12 cellular contexts compared by ENCODE assay signal in the genomic region with DNA sequence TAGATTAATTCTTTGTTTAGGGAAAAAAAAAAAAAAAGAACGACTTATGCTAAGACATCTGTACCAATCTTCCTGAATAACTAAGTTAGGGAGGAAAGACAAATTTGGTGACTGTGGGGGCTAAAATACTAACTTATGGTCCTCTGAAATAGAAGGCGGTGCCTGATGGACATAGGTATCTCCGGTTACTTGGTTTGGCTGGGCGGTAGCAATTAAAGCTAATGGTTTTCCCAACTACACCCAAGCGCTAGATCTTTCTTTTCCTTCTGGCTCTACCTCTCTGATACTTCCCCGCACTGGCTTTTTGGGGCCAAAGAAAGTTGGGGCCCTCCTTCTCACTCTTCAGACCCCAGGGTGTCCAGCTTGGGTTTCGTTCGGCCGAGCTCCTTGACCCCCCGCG. TPM values are rescaled to one million over a fixed set of nuclear protein-coding genes. Genes with fewer than 3 reads are reported as not detected.
A peak's percentile ranks its signal among the peaks of the same experiment; 100 is the strongest.
DNase-seq lines count a peak whose midpoint lies in the region; ATAC-seq and TF ChIP-seq lines count a peak whose summit lies in the region.
"Had no signal": no experiment of that assay in that cellular context is flagged by ENCODE, and none has a peak within 500 bp of the region (broad histone marks: within the 10 kb centered on the region; RNA-seq: fewer than 3 reads in every experiment).

No MANE protein-coding gene starts in this region.

- H3K9me3 ChIP-seq in Panc1 (ENCODE audit: control insufficient read depth, insufficient read depth, low read depth, low read length) (no peaks in the 10 kb centered on the region), heart left ventricle (no peaks in the 10 kb centered on the region), neuronal stem cell (replicated peaks in 1 of 2; ENCODE audit: control insufficient read depth in 2 of 2, insufficient read depth in 1 of 2, low read depth in 1 of 2, low read length in 2 of 2) (no peaks in the 10 kb centered on the region)
- H3K9me3 ChIP-seq: thyroid gland had no signal

- H3K36me3 ChIP-seq in Panc1 (ENCODE audit: control insufficient read depth, insufficient read depth, low read length) (peaks cover 10% of the 10 kb centered on the region), heart left ventricle (peaks cover 0 to 8% (median 0%) of the 10 kb centered on the region in 9 donors), neuronal stem cell (replicated peaks in 1 of 2; ENCODE audit: control insufficient read depth in 2 of 2, insufficient read depth in 2 of 2, low read length in 2 of 2) (peaks cover 0 to 4% of the 10 kb centered on the region in 2 donors)
- H3K36me3 ChIP-seq: thyroid gland had no signal

- peak overlapping the region; percentile 99 for H2AFZ ChIP-seq in neuronal stem cell (ENCODE audit: low read length)

- H3K27me3 ChIP-seq in Panc1 (ENCODE audit: control insufficient read depth, insufficient read depth, low read length), result no peaks in the 10 kb centered on the region
- H3K27me3 ChIP-seq in heart left ventricle, result peaks cover 0 to 42% (median 0%) of the 10 kb centered on the region in 9 donors
- H3K27me3 ChIP-seq in neuronal stem cell (ENCODE audit: control insufficient read depth in 3 of 3, insufficient read depth in 3 of 3, low read depth in 1 of 3, low read length in 3 of 3), result peaks cover 0 to 45% (median 4%) of the 10 kb centered on the region in 3 experiments
- H3K27me3 ChIP-seq: thyroid gland had no signal

- no peak overlapping the region for H4K91ac ChIP-seq in neuronal stem cell (ENCODE audit: low read depth, low read length, poor library complexity)

- DNase-seq in AG04449 (ENCODE audit: low read depth, low spot score) (no peak), Panc1 (ENCODE audit: low read depth, low spot score) (no peak), heart left ventricle (no peak), neuronal stem cell (ENCODE audit: low spot score) (no peak), CD1c-positive myeloid dendritic cell (ENCODE audit: extremely low spot score) (no peak)
- DNase-seq: NCI-H2029 treated with DMSO at 0.1 percent for 48 hours had no signal

- no peak overlapping the region for H3K4ac ChIP-seq in neuronal stem cell (ENCODE audit: low read length)

- H3K14ac ChIP-seq in neuronal stem cell (ENCODE audit: low read length), result no peak overlapping the region

- no peak overlapping the region for H2BK5ac ChIP-seq in neuronal stem cell (ENCODE audit: low read length)

- H3K23ac ChIP-seq in neuronal stem cell (ENCODE audit: low read depth, low read length, poor library complexity), result no peak overlapping the region

- H4K8ac ChIP-seq in neuronal stem cell (ENCODE audit: low read depth, low read length), result no peak overlapping the region

- no peak for TF ChIP-seq POLR2A in heart left ventricle (IDR thresholded peaks at IDR 0.05)

- peak; percentile 35 for ATAC-seq in Panc1
- ATAC-seq in heart left ventricle, result peak in 2 of 4 donors; percentile 12
- no peak for ATAC-seq in HG02840 (IDR thresholded peaks at IDR 0.05; ENCODE audit: low FRiP score, unreplicated experiment)
- ATAC-seq in HG02763 (IDR thresholded peaks at IDR 0.05; ENCODE audit: unreplicated experiment), result no peak
- no peak for ATAC-seq in HG03521 (IDR thresholded peaks at IDR 0.05; ENCODE audit: unreplicated experiment)

- H3K4me3 ChIP-seq in AG04449 (ENCODE audit: low read depth, low read length) (peak overlapping the region; percentile 90), Panc1 (ENCODE audit: low read depth in 2 of 2, low read length in 2 of 2) (peak overlapping the region; percentile 83 to 89), heart left ventricle (peak overlapping the region; percentile 65 to 87 (median 78)), neuronal stem cell (ENCODE audit: low read length in 2 of 2) (peak overlapping the region; percentile 58 to 95)

- H3K27ac ChIP-seq in Panc1 (ENCODE audit: low read length) (peak overlapping the region; percentile 83), heart left ventricle (peak overlapping the region; percentile 70 to 96 (median 90)), neuronal stem cell (replicated peaks; ENCODE audit: low read length) (no peak overlapping the region)
- H3K27ac ChIP-seq: epithelial cell of prostate had no signal

- CTCF ChIA-PET in AG04449 (lab: Yijun Ruan, JAX), result interaction anchor here (0.7 to 2.0 kb wide), 12 partner anchors 10 to 301 kb away, joined by 3 to 16 read pairs (median 3); no protein-coding TSS in a partner anchor
- CTCF ChIA-PET in Panc1 (lab: Charles Lee), result interaction anchor here (1.0 kb wide), 1 partner anchor 304 kb away, joined by 5 read pairs; no protein-coding TSS in a partner anchor

- no peak for TF ChIP-seq CTCF in AG04449 (IDR thresholded peaks at IDR 0.05; ENCODE audit: insufficient read depth, low read length, missing control alignments)
- TF ChIP-seq CTCF in Panc1 (IDR thresholded peaks at IDR 0.05), result no peak
- TF ChIP-seq CTCF in heart left ventricle (IDR thresholded peaks at IDR 0.05), result no peak

- peak overlapping the region; percentile 95 for H3K18ac ChIP-seq in neuronal stem cell (ENCODE audit: low read length)

- no peak overlapping the region for H2BK120ac ChIP-seq in neuronal stem cell (ENCODE audit: low read depth, low read length)

- WGBS in heart left ventricle, 4 donors, result 21 to 30% (median 29%) methylated on average over 11 of the region's 11 CpGs
- no CpG with 5 or more reads among the region's 11 CpGs for WGBS in neuronal stem cell (ENCODE audit: extremely low coverage in 2 of 2, insufficient read length in 2 of 2, insufficient replicate concordance in 1 of 2), 2 donors

- peak overlapping the region; percentile 96 for H3K4me2 ChIP-seq in neuronal stem cell (ENCODE audit: insufficient read depth, low read length, poor library complexity, severe bottlenecking)

- no TSS peak for BruUV-seq in Panc1 (replicated peaks; lab: Mats Ljungman, UMichigan)

- in situ Hi-C loops in Panc1 (cut with HindIII; ENCODE audit: low pct_unique_long_range_greater_than_20kb, low sequenced_read_pairs), result no loop called here

- H3K79me1 ChIP-seq in neuronal stem cell (ENCODE audit: low read depth, low read length), result peaks cover 3% of the 10 kb centered on the region

- no peak overlapping the region for H3K9ac ChIP-seq in neuronal stem cell (ENCODE audit: low read depth, low read length, poor library complexity)

- peak overlapping the region; percentile 73 for H2BK12ac ChIP-seq in neuronal stem cell (ENCODE audit: low read length)

- POLR2A ChIA-PET in AG04449 (lab: Yijun Ruan, JAX) (interaction anchor here (0.8 to 1.6 kb wide), 4 partner anchors 10 to 138 kb away, joined by 3 to 6 read pairs (median 4); a partner anchor contains a TSS), Panc1 (lab: Charles Lee) (no interaction called here)

- intact Hi-C loops in Panc1 (cut with micrococcal nuclease; ENCODE audit: unreplicated experiment), result loop anchor here (10.0 kb wide), 2 partner anchors 115 to 305 kb away; a partner anchor contains a TSS
- intact Hi-C loops in heart left ventricle (cut with DNase I), result loop anchor here in 8 of 10 donors (5.0 to 10.0 kb wide), 9 partner anchors 78 to 305 kb away; no protein-coding TSS in a partner anchor

- H2AK5ac ChIP-seq in neuronal stem cell (ENCODE audit: low read depth, low read length), result no peak overlapping the region

- H2BK15ac ChIP-seq in neuronal stem cell (ENCODE audit: low read length), result peak overlapping the region; percentile 92

- H3K4me1 ChIP-seq in Panc1 (ENCODE audit: control insufficient read depth, insufficient read depth, low read length) (peaks cover 31% of the 10 kb centered on the region), heart left ventricle (peaks cover 0 to 23% (median 3%) of the 10 kb centered on the region in 12 donors), neuronal stem cell (ENCODE audit: control insufficient read depth in 2 of 2, insufficient read depth in 1 of 2, low read depth in 1 of 2, low read length in 2 of 2) (peaks cover 5 to 6% of the 10 kb centered on the region in 2 donors)

RNA-seq across cellular contexts. Expression of a gene that starts 1.0 kb away (rescaled TPM):
- 23.0 TPM for total RNA-seq in Panc1 (2021; ENCODE audit: unreplicated experiment)
- 14.1 TPM for polyA plus RNA-seq in Panc1 (2012; ENCODE audit: insufficient read length)
- 100 to 1,000 TPM; 107 to 263 (median 166) TPM for total RNA-seq in heart left ventricle
- 100 to 1,000 TPM; 119 to 127 TPM for polyA plus RNA-seq in heart left ventricle
- polyA plus RNA-seq in neuronal stem cell (2013, experiment 1 of 2), result 13.1 TPM
- polyA plus RNA-seq in neuronal stem cell (2013, experiment 2 of 2), result 14.4 TPM
- total RNA-seq: activated naive CD8-positive, alpha-beta T cell treated with anti-CD3 and anti-CD28 coated beads, Interleukin-2, amount 10 ng/mL, durations not matched to agents 7 days and 5 days had no signal
